In genomic region chr6:87174078-87174579, GRCh38 we compare ENCODE assay signal across 11 cellular contexts. TPM values are rescaled to one million over a fixed set of nuclear protein-coding genes. Genes with fewer than 3 reads are reported as not detected.
DNase-seq lines count a peak whose midpoint lies in the region; ATAC-seq and TF ChIP-seq lines count a peak whose summit lies in the region.
"Had no signal": no experiment of that assay in that cellular context is flagged by ENCODE, and none has a peak within 500 bp of the region (broad histone marks: within the 10 kb centered on the region; RNA-seq: fewer than 3 reads in every experiment).

No MANE protein-coding gene starts in this region.

- TF ChIP-seq POLR2A in esophagus muscularis mucosa (IDR thresholded peaks at IDR 0.05; ENCODE audit: low read depth) (no peak), lower leg skin (IDR thresholded peaks at IDR 0.05) (no peak)

- H3K27ac ChIP-seq in esophagus muscularis mucosa (replicated peaks in 1 of 4) (peak overlapping the region; percentile 51 to 66 (median 60)), endodermal cell (ENCODE audit: low read depth, low read length) (no peak overlapping the region)
- no peak overlapping the region for H3K27ac ChIP-seq in effector memory CD4-positive, alpha-beta T cell (ENCODE audit: insufficient read depth, low read length, poor library complexity, severe bottlenecking)
- H3K27ac ChIP-seq: SJCRH30 had no signal

- peaks cover 80% of the 10 kb centered on the region for H3K4me1 Mint-ChIP-seq in activated T-cell treated with anti-CD3 and anti-CD28 coated beads, Interleukin-2, amount 50 U/mL, for 4 hours (ENCODE audit: low read depth)
- peaks cover 39 to 74% of the 10 kb centered on the region in 2 donors for H3K4me1 Mint-ChIP-seq in stimulated activated naive B cell treated with anti-CD40 and anti-IgM and Interleukin-4, amounts not matched to agents 10 μg/mL and 1 μg/mL and 100 μg/mL, for 72 hours
- peaks cover 36% of the 10 kb centered on the region for H3K4me1 Mint-ChIP-seq in endodermal cell

- H3K9me3 ChIP-seq in esophagus muscularis mucosa: no peaks in the 10 kb centered on the region
- H3K9me3 ChIP-seq in effector memory CD4-positive, alpha-beta T cell (ENCODE audit: control insufficient read depth, low read length): no peaks in the 10 kb centered on the region
- H3K9me3 ChIP-seq in endodermal cell (ENCODE audit: control insufficient read depth, low read length): no peaks in the 10 kb centered on the region
- H3K9me3 ChIP-seq: SJCRH30 had no signal

- peaks cover 37% of the 10 kb centered on the region for H3K36me3 Mint-ChIP-seq in activated T-cell treated with anti-CD3 and anti-CD28 coated beads, Interleukin-2, amount 50 U/mL, for 4 hours (ENCODE audit: insufficient read depth)
- peaks cover 23 to 38% of the 10 kb centered on the region in 2 donors for H3K36me3 Mint-ChIP-seq in stimulated activated naive B cell treated with anti-CD40 and anti-IgM and Interleukin-4, amounts not matched to agents 10 μg/mL and 1 μg/mL and 100 μg/mL, for 72 hours
- peaks cover 21% of the 10 kb centered on the region for H3K36me3 Mint-ChIP-seq in endodermal cell (ENCODE audit: low read depth)

- H3K9ac ChIP-seq in endodermal cell (ENCODE audit: extremely low read depth, low read length, poor library complexity, severe bottlenecking): no peak overlapping the region

- TF ChIP-seq CTCF in esophagus muscularis mucosa (IDR thresholded peaks at IDR 0.05) (no peak), lower leg skin (IDR thresholded peaks at IDR 0.05) (no peak), endodermal cell (conservative IDR thresholded peaks at IDR 0.05) (no peak)

- H3K4me1 ChIP-seq in esophagus muscularis mucosa: peaks cover 27 to 64% (median 54%) of the 10 kb centered on the region in 4 donors
- peaks cover 3% of the 10 kb centered on the region for H3K4me1 ChIP-seq in effector memory CD4-positive, alpha-beta T cell (ENCODE audit: control insufficient read depth, insufficient read depth, low read length, poor library complexity, severe bottlenecking)
- peaks cover 12% of the 10 kb centered on the region for H3K4me1 ChIP-seq in endodermal cell (ENCODE audit: control insufficient read depth, insufficient read depth, low read length)

- H3K36me3 ChIP-seq in esophagus muscularis mucosa (no peaks in the 10 kb centered on the region), endodermal cell (ENCODE audit: control insufficient read depth, insufficient read depth, low read length) (peaks cover 29% of the 10 kb centered on the region)
- H3K36me3 ChIP-seq in effector memory CD4-positive, alpha-beta T cell (ENCODE audit: control insufficient read depth, insufficient read depth, low read length): no peaks in the 10 kb centered on the region

- H3K27ac Mint-ChIP-seq in stimulated activated naive B cell treated with anti-CD40 and anti-IgM and Interleukin-4, amounts not matched to agents 10 μg/mL and 1 μg/mL and 100 μg/mL, for 72 hours: peak overlapping the region; percentile 75
- H3K27ac Mint-ChIP-seq in endodermal cell: no peak overlapping the region
- H3K27ac Mint-ChIP-seq: dendritic cell treated with granulocyte-macrophage colony-stimulating factor and Interleukin-4, amounts not matched to agents 40 ng/mL and 50 ng/mL, for 4 days had no signal

- H3K9me3 Mint-ChIP-seq in activated T-cell treated with anti-CD3 and anti-CD28 coated beads, Interleukin-2, amount 50 U/mL, for 4 hours: peaks cover 3% of the 10 kb centered on the region
- peaks cover 7 to 8% of the 10 kb centered on the region in 2 donors for H3K9me3 Mint-ChIP-seq in stimulated activated naive B cell treated with anti-CD40 and anti-IgM and Interleukin-4, amounts not matched to agents 10 μg/mL and 1 μg/mL and 100 μg/mL, for 72 hours
- peaks cover 1% of the 10 kb centered on the region for H3K9me3 Mint-ChIP-seq in endodermal cell
- H3K9me3 Mint-ChIP-seq: dendritic cell treated with granulocyte-macrophage colony-stimulating factor and Interleukin-4, amounts not matched to agents 40 ng/mL and 50 ng/mL, for 4 days had no signal

- no peak for TF ChIP-seq EP300 in esophagus muscularis mucosa (IDR thresholded peaks at IDR 0.05)

- no peaks in the 10 kb centered on the region for H3K27me3 ChIP-seq in esophagus muscularis mucosa
- no peaks in the 10 kb centered on the region for H3K27me3 ChIP-seq in effector memory CD4-positive, alpha-beta T cell (replicated peaks; ENCODE audit: control insufficient read depth, insufficient read depth, low read length, poor library complexity, severe bottlenecking)
- H3K27me3 ChIP-seq in endodermal cell (ENCODE audit: control insufficient read depth, insufficient read depth, low read length, poor library complexity, severe bottlenecking): no peaks in the 10 kb centered on the region
- H3K27me3 ChIP-seq: SJCRH30 had no signal

- ATAC-seq in activated T-cell treated with anti-CD3 and anti-CD28 coated beads, Interleukin-2, amount 50 U/mL, for 4 hours: peak; percentile 60 to 63
- ATAC-seq in HG03196 (IDR thresholded peaks at IDR 0.05; ENCODE audit: unreplicated experiment): peak; percentile 49
- ATAC-seq in stimulated activated naive B cell treated with anti-CD40 and anti-IgM and Interleukin-4, amounts not matched to agents 10 μg/mL and 1 μg/mL and 100 μg/mL, for 72 hours (replicated peaks): peak; percentile 61 to 74

- no peak for DNase-seq in activated T-cell treated with anti-CD3 and anti-CD28 coated beads, Interleukin-2, amount 50 U/mL, for 4 hours
- no peak for DNase-seq in activated T-cell treated with anti-CD3 and anti-CD28 coated beads, Interleukin-2, amount 50 U/mL, for 1 hour
- DNase-seq in esophagus muscularis mucosa (ENCODE audit: extremely low spot score) (no peak), lower leg skin (ENCODE audit: low spot score in 2 of 2) (no peak), endodermal cell (no peak)
- no peak for DNase-seq in stimulated activated naive B cell treated with anti-CD40 and anti-IgM and Interleukin-4, amounts not matched to agents 10 μg/mL and 1 μg/mL and 100 μg/mL, for 72 hours
- DNase-seq in effector memory CD4-positive, alpha-beta T cell: no peak
- DNase-seq: NCI-H2081 treated with DMSO at 0.1 percent for 48 hours, SJCRH30 had no signal

- H3K27me3 Mint-ChIP-seq in activated T-cell treated with anti-CD3 and anti-CD28 coated beads, Interleukin-2, amount 50 U/mL, for 4 hours (ENCODE audit: low read depth): no peaks in the 10 kb centered on the region
- H3K27me3 Mint-ChIP-seq in stimulated activated naive B cell treated with anti-CD40 and anti-IgM and Interleukin-4, amounts not matched to agents 10 μg/mL and 1 μg/mL and 100 μg/mL, for 72 hours: no peaks in the 10 kb centered on the region
- H3K27me3 Mint-ChIP-seq in endodermal cell (ENCODE audit: insufficient read depth): no peaks in the 10 kb centered on the region
- H3K27me3 Mint-ChIP-seq: dendritic cell treated with granulocyte-macrophage colony-stimulating factor and Interleukin-4, amounts not matched to agents 40 ng/mL and 50 ng/mL, for 4 days had no signal

- H3K4me3 ChIP-seq in esophagus muscularis mucosa: no peak overlapping the region
- H3K4me3 ChIP-seq in effector memory CD4-positive, alpha-beta T cell (ENCODE audit: insufficient read depth, low read depth, low read length, poor library complexity, severe bottlenecking): no peak overlapping the region
- H3K4me3 ChIP-seq in lower leg skin (ENCODE audit: low read depth, poor library complexity, severe bottlenecking): no peak overlapping the region
- no peak overlapping the region for H3K4me3 ChIP-seq in endodermal cell (ENCODE audit: low read length)
- H3K4me3 ChIP-seq: SJCRH30 had no signal

- H3K4me3 Mint-ChIP-seq in activated T-cell treated with anti-CD3 and anti-CD28 coated beads, Interleukin-2, amount 50 U/mL, for 4 hours: peak overlapping the region; percentile 33
- H3K4me3 Mint-ChIP-seq in stimulated activated naive B cell treated with anti-CD40 and anti-IgM and Interleukin-4, amounts not matched to agents 10 μg/mL and 1 μg/mL and 100 μg/mL, for 72 hours: peak overlapping the region; percentile 46 to 50
- H3K4me3 Mint-ChIP-seq in endodermal cell: no peak overlapping the region
- H3K4me3 Mint-ChIP-seq: dendritic cell treated with granulocyte-macrophage colony-stimulating factor and Interleukin-4, amounts not matched to agents 40 ng/mL and 50 ng/mL, for 4 days had no signal

- WGBS in esophagus muscularis mucosa: 22% methylated on average over 3 of the region's 3 CpGs
- WGBS in lower leg skin, 2 donors: 37 to 49% methylated on average over 3 of the region's 3 CpGs
- WGBS in endodermal cell (ENCODE audit: insufficient coverage in 1 of 2, insufficient read length in 1 of 2), 2 experiments: 90% methylated on average over 3 of the region's 3 CpGs; no CpG with 5 or more reads in 1 of the 2 experiments

- intact Hi-C loops in esophagus muscularis mucosa (cut with DNase I): no loop called here
- intact Hi-C loops in lower leg skin (cut with DNase I; ENCODE audit: low total_unique reads): no loop called here

RNA-seq across cellular contexts. Expression of gene ZNF292, which starts 18.8 kb away (rescaled TPM):
- total RNA-seq in activated T-cell treated with anti-CD3 and anti-CD28 coated beads, Interleukin-2, amount 50 U/mL, for 4 hours: 10 to 100 TPM; 26.5 to 46.3 (median 38.2) TPM
- 10 to 100 TPM; 28.3 to 44.9 (median 32.2) TPM for total RNA-seq in esophagus muscularis mucosa
- 10 to 100 TPM; 28.5 to 46.8 (median 36.9) TPM for total RNA-seq in lower leg skin
- 10 to 100 TPM; 45.9 to 50.2 TPM for total RNA-seq in endodermal cell
- 23.8 TPM for polyA plus RNA-seq in endodermal cell (2013, experiment 1 of 2)
- 25.2 TPM for polyA plus RNA-seq in endodermal cell (2013, experiment 2 of 2)

Comparison
In these comparisons a context has a peak if more than half of its experiments do, and no peak if none do; other contexts are left out.
1. H3K27ac ChIP-seq: peak in esophagus muscularis mucosa (4 of 4); none in effector memory CD4-positive, alpha-beta T cell (single experiment) and endodermal cell (single experiment).
2. Peak in every context shown above with its lines, with median percentiles within 50 percentile points of each other: ATAC-seq.